20 cellular contexts compared by ENCODE assay signal in the genomic region with DNA sequence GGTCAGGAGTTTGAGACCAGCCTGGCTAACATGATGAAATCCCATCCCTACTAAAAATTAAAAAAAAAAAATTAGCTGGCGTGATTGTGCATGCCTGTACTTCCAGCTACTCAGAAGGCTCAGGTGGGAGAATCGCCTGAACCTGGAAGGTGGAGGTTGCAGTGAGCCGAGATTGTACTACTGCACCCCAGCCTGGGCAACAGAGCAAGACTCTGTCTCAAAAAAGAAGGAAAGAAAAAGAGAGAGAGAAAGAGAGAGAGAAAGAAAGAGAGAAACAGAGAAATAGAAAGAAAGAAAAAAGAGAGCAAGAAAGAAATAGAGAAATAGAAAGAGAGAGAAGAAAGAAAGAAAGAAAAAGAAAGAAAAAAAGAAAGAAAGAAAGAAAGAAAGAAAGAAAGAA.
A peak's percentile ranks its signal among the peaks of the same experiment; 100 is the strongest.
DNase-seq lines count a peak whose midpoint lies in the region; ATAC-seq and TF ChIP-seq lines count a peak whose summit lies in the region.
"Had no signal": no experiment of that assay in that cellular context is flagged by ENCODE, and none has a peak within 500 bp of the region (broad histone marks: within the 10 kb centered on the region; RNA-seq: fewer than 3 reads in every experiment).

No MANE protein-coding gene starts in this region.

- intact Hi-C loops in natural killer cell (cut with micrococcal nuclease), result no loop called here

- DNase-seq in T-helper 1 cell (no peak), natural killer cell (no peak), chondrocyte (ENCODE audit: low spot score) (no peak), HuH-7 (ENCODE audit: low spot score) (no peak)
- no peak for DNase-seq in natural killer cell treated with Interleukin-12 subunit alpha and Interleukin-12 subunit beta and Interleukin-15 and Interleukin-18, amount 100 ng/mL, for 72 hours (ENCODE audit: low spot score)
- no peak for DNase-seq in central memory CD8-positive, alpha-beta T cell (ENCODE audit: low spot score in 2 of 2)
- no peak for DNase-seq in stimulated activated effector memory CD8-positive, alpha-beta T cell treated with anti-CD3 and anti-CD28 coated beads, Interleukin-12 subunit alpha, Interleukin-12 subunit beta, amount 100 ng/mL, for 72 hours (ENCODE audit: low spot score in 2 of 2)
- DNase-seq: ACHN; Calu3; CD8-positive, alpha-beta memory T cell; H9; KG1; NCI-H1105 treated with DMSO at 0.1 percent for 48 hours; NCI-H1694; NCI-H2081 treated with DMSO at 0.1 percent for 48 hours; NCI-H446 treated with DMSO at 0.1 percent for 48 hours; NCI-H526 treated with DMSO at 0.1 percent for 48 hours; OCI-M1 had no signal

- TF ChIP-seq CTCF in natural killer cell (IDR thresholded peaks at IDR 0.05) (no peak), chondrocyte (IDR thresholded peaks at IDR 0.05) (no peak)

- peaks cover 51% of the 10 kb centered on the region for H3K4me1 Mint-ChIP-seq in T-helper 1 cell treated with Interleukin-12 subunit alpha and Interleukin-12 subunit beta and Interleukin-4 antibody, amounts not matched to agents 30 μg/mL and 1 μg/mL, for 36 hours (ENCODE audit: low read depth)
- peaks cover 39 to 61% of the 10 kb centered on the region in 2 donors for H3K4me1 Mint-ChIP-seq in natural killer cell treated with Interleukin-12 subunit alpha and Interleukin-12 subunit beta and Interleukin-15 and Interleukin-18, amount 100 ng/mL, for 72 hours (ENCODE audit: low read depth in 2 of 2)
- peaks cover 53 to 61% of the 10 kb centered on the region in 2 donors for H3K4me1 Mint-ChIP-seq in natural killer cell
- peaks cover 71% of the 10 kb centered on the region for H3K4me1 Mint-ChIP-seq in central memory CD8-positive, alpha-beta T cell
- H3K4me1 Mint-ChIP-seq in stimulated activated effector memory CD8-positive, alpha-beta T cell treated with anti-CD3 and anti-CD28 coated beads, Interleukin-12 subunit alpha, Interleukin-12 subunit beta, amount 100 ng/mL, for 72 hours, result peaks cover 77% of the 10 kb centered on the region
- H3K4me1 Mint-ChIP-seq in chondrocyte (ENCODE audit: low read depth), result peaks cover 47% of the 10 kb centered on the region
- H3K4me1 Mint-ChIP-seq: H9 had no signal

- no peaks in the 10 kb centered on the region for H3K27me3 Mint-ChIP-seq in T-helper 1 cell treated with Interleukin-12 subunit alpha and Interleukin-12 subunit beta and Interleukin-4 antibody, amounts not matched to agents 30 μg/mL and 1 μg/mL, for 36 hours (ENCODE audit: low read depth)
- H3K27me3 Mint-ChIP-seq in natural killer cell treated with Interleukin-12 subunit alpha and Interleukin-12 subunit beta and Interleukin-15 and Interleukin-18, amount 100 ng/mL, for 72 hours, result no peaks in the 10 kb centered on the region
- H3K27me3 Mint-ChIP-seq in natural killer cell (ENCODE audit: low read depth in 2 of 2) (no peaks in the 10 kb centered on the region), chondrocyte (ENCODE audit: low read depth) (no peaks in the 10 kb centered on the region)
- no peaks in the 10 kb centered on the region for H3K27me3 Mint-ChIP-seq in central memory CD8-positive, alpha-beta T cell
- H3K27me3 Mint-ChIP-seq: CD8-positive, alpha-beta memory T cell had no signal

- no peak overlapping the region for H3K4me3 Mint-ChIP-seq in T-helper 1 cell treated with Interleukin-12 subunit alpha and Interleukin-12 subunit beta and Interleukin-4 antibody, amounts not matched to agents 30 μg/mL and 1 μg/mL, for 36 hours
- H3K4me3 Mint-ChIP-seq in natural killer cell treated with Interleukin-12 subunit alpha and Interleukin-12 subunit beta and Interleukin-15 and Interleukin-18, amount 100 ng/mL, for 72 hours, result no peak overlapping the region
- H3K4me3 Mint-ChIP-seq in natural killer cell (no peak overlapping the region), chondrocyte (ENCODE audit: unreplicated experiment) (no peak overlapping the region)
- H3K4me3 Mint-ChIP-seq in central memory CD8-positive, alpha-beta T cell, result peak overlapping the region; percentile 55
- H3K4me3 Mint-ChIP-seq in stimulated activated effector memory CD8-positive, alpha-beta T cell treated with anti-CD3 and anti-CD28 coated beads, Interleukin-12 subunit alpha, Interleukin-12 subunit beta, amount 100 ng/mL, for 72 hours, result peak overlapping the region; percentile 32
- H3K4me3 Mint-ChIP-seq: H9 had no signal

- H3K27ac Mint-ChIP-seq in T-helper 1 cell treated with Interleukin-12 subunit alpha and Interleukin-12 subunit beta and Interleukin-4 antibody, amounts not matched to agents 30 μg/mL and 1 μg/mL, for 36 hours, result peak overlapping the region; percentile 31
- peak overlapping the region; percentile 31 to 70 for H3K27ac Mint-ChIP-seq in natural killer cell treated with Interleukin-12 subunit alpha and Interleukin-12 subunit beta and Interleukin-15 and Interleukin-18, amount 100 ng/mL, for 72 hours
- H3K27ac Mint-ChIP-seq in natural killer cell (no peak overlapping the region), chondrocyte (ENCODE audit: unreplicated experiment) (no peak overlapping the region)
- H3K27ac Mint-ChIP-seq in central memory CD8-positive, alpha-beta T cell (ENCODE audit: low read depth), result peak overlapping the region; percentile 93
- peak overlapping the region; percentile 88 for H3K27ac Mint-ChIP-seq in stimulated activated effector memory CD8-positive, alpha-beta T cell treated with anti-CD3 and anti-CD28 coated beads, Interleukin-12 subunit alpha, Interleukin-12 subunit beta, amount 100 ng/mL, for 72 hours
- H3K27ac Mint-ChIP-seq: H9 had no signal

- no peak for ATAC-seq in natural killer cell treated with Interleukin-12 subunit alpha and Interleukin-12 subunit beta and Interleukin-15 and Interleukin-18, amount 100 ng/mL, for 72 hours
- ATAC-seq in natural killer cell, result no peak
- ATAC-seq in central memory CD8-positive, alpha-beta T cell (replicated peaks; ENCODE audit: extremely low read depth, poor library complexity, severe bottlenecking), result no peak
- ATAC-seq in stimulated activated effector memory CD8-positive, alpha-beta T cell treated with anti-CD3 and anti-CD28 coated beads, Interleukin-12 subunit alpha, Interleukin-12 subunit beta, amount 100 ng/mL, for 72 hours, result no peak
- ATAC-seq: Right ventricle myocardium inferior had no signal

- H3K36me3 Mint-ChIP-seq in T-helper 1 cell treated with Interleukin-12 subunit alpha and Interleukin-12 subunit beta and Interleukin-4 antibody, amounts not matched to agents 30 μg/mL and 1 μg/mL, for 36 hours (ENCODE audit: low read depth), result peaks cover 13% of the 10 kb centered on the region
- no peaks in the 10 kb centered on the region for H3K36me3 Mint-ChIP-seq in natural killer cell treated with Interleukin-12 subunit alpha and Interleukin-12 subunit beta and Interleukin-15 and Interleukin-18, amount 100 ng/mL, for 72 hours
- H3K36me3 Mint-ChIP-seq in natural killer cell (no peaks in the 10 kb centered on the region), chondrocyte (ENCODE audit: low read depth) (no peaks in the 10 kb centered on the region)
- no peaks in the 10 kb centered on the region for H3K36me3 Mint-ChIP-seq in central memory CD8-positive, alpha-beta T cell (ENCODE audit: insufficient read depth)
- no peaks in the 10 kb centered on the region for H3K36me3 Mint-ChIP-seq in stimulated activated effector memory CD8-positive, alpha-beta T cell treated with anti-CD3 and anti-CD28 coated beads, Interleukin-12 subunit alpha, Interleukin-12 subunit beta, amount 100 ng/mL, for 72 hours

- H3K9me3 Mint-ChIP-seq in T-helper 1 cell treated with Interleukin-12 subunit alpha and Interleukin-12 subunit beta and Interleukin-4 antibody, amounts not matched to agents 30 μg/mL and 1 μg/mL, for 36 hours, result peaks cover 3% of the 10 kb centered on the region
- H3K9me3 Mint-ChIP-seq in natural killer cell treated with Interleukin-12 subunit alpha and Interleukin-12 subunit beta and Interleukin-15 and Interleukin-18, amount 100 ng/mL, for 72 hours, result no peaks in the 10 kb centered on the region
- no peaks in the 10 kb centered on the region for H3K9me3 Mint-ChIP-seq in natural killer cell
- no peaks in the 10 kb centered on the region for H3K9me3 Mint-ChIP-seq in central memory CD8-positive, alpha-beta T cell
- H3K9me3 Mint-ChIP-seq in stimulated activated effector memory CD8-positive, alpha-beta T cell treated with anti-CD3 and anti-CD28 coated beads, Interleukin-12 subunit alpha, Interleukin-12 subunit beta, amount 100 ng/mL, for 72 hours, result no peaks in the 10 kb centered on the region
- no peaks in the 10 kb centered on the region for H3K9me3 Mint-ChIP-seq in chondrocyte (ENCODE audit: low read depth)
- H3K9me3 Mint-ChIP-seq: CD8-positive, alpha-beta memory T cell; H9 had no signal

Comparison
In these comparisons a context has a peak if more than half of its experiments do, and no peak if none do; other contexts are left out.
1. H3K27ac Mint-ChIP-seq: peak in T-helper 1 cell treated with Interleukin-12 subunit alpha and Interleukin-12 subunit beta and Interleukin-4 antibody, amounts not matched to agents 30 μg/mL and 1 μg/mL, for 36 hours (single experiment), natural killer cell treated with Interleukin-12 subunit alpha and Interleukin-12 subunit beta and Interleukin-15 and Interleukin-18, amount 100 ng/mL, for 72 hours (2 of 2), central memory CD8-positive, alpha-beta T cell (single experiment) and stimulated activated effector memory CD8-positive, alpha-beta T cell treated with anti-CD3 and anti-CD28 coated beads, Interleukin-12 subunit alpha, Interleukin-12 subunit beta, amount 100 ng/mL, for 72 hours (single experiment); none in natural killer cell (0 of 2) and chondrocyte (single experiment).
2. H3K4me3 Mint-ChIP-seq: peak in central memory CD8-positive, alpha-beta T cell (single experiment) and stimulated activated effector memory CD8-positive, alpha-beta T cell treated with anti-CD3 and anti-CD28 coated beads, Interleukin-12 subunit alpha, Interleukin-12 subunit beta, amount 100 ng/mL, for 72 hours (single experiment); none in T-helper 1 cell treated with Interleukin-12 subunit alpha and Interleukin-12 subunit beta and Interleukin-4 antibody, amounts not matched to agents 30 μg/mL and 1 μg/mL, for 36 hours (single experiment), natural killer cell treated with Interleukin-12 subunit alpha and Interleukin-12 subunit beta and Interleukin-15 and Interleukin-18, amount 100 ng/mL, for 72 hours (single experiment), natural killer cell (single experiment) and chondrocyte (single experiment).